ENCODE assay signal across 11 cellular contexts in the genomic region with DNA sequence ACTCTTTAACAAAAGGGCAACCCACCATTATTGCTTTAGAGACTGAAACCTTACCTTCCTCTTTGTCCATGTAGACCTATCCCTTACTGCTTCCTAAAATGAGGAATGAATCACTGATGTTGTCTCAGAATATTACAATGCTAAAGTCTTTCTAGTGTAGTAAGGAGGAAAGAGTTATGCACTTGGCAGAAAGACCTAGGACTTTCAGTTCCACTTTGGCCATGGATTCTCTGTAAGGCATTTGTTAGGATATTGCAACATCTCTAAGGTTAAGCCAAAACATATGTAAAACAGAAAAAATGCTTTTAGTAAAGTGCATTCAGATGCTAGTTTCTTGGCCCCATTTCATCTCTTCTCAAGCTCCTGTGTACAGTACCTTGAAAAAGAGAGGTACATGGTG.
DNase-seq lines count a peak whose midpoint lies in the region; ATAC-seq, FAIRE-seq and TF ChIP-seq lines count a peak whose summit lies in the region.
"Had no signal": no experiment of that assay in that cellular context is flagged by ENCODE, and none has a peak within 500 bp of the region (broad histone marks: within the 10 kb centered on the region; RNA-seq: fewer than 3 reads in every experiment).

No MANE protein-coding gene starts in this region.

- peak; percentile 84 for ATAC-seq in Right ventricle myocardium superior (ENCODE audit: poor library complexity)
- ATAC-seq in HG03520 (IDR thresholded peaks at IDR 0.05; ENCODE audit: unreplicated experiment): no peak
- ATAC-seq in HG03175 (IDR thresholded peaks at IDR 0.05; ENCODE audit: unreplicated experiment): no peak
- ATAC-seq in GM21447 (IDR thresholded peaks at IDR 0.05; ENCODE audit: unreplicated experiment): no peak

- H3K36me3 ChIP-seq in right atrium auricular region (no peaks in the 10 kb centered on the region), bronchial epithelial cell (ENCODE audit: control insufficient read depth, insufficient read depth, low read length) (no peaks in the 10 kb centered on the region), liver (ENCODE audit: control insufficient read depth in 4 of 4, insufficient read depth in 3 of 4, low read depth in 1 of 4, low read length in 3 of 4) (no peaks in the 10 kb centered on the region)
- H3K36me3 ChIP-seq: WERI-Rb-1 had no signal

- intact Hi-C loops in Right ventricle myocardium superior (cut with DNase I): no loop called here

- DNase-seq in Right ventricle myocardium superior (no peak), right atrium auricular region (ENCODE audit: low spot score) (no peak), bronchial epithelial cell (ENCODE audit: low read depth) (peak; percentile 61), NCI-H524 (lab: John Stamatoyannopoulos, UW) (no peak)
- DNase-seq: MM.1S, small intestine, WERI-Rb-1 had no signal

- TF ChIP-seq RAD21 in liver (IDR thresholded peaks at IDR 0.05): no peak

- no peak overlapping the region for H3K9ac ChIP-seq in liver (ENCODE audit: low read depth in 1 of 2, low read length in 2 of 2)

- no peak for FAIRE-seq in bronchial epithelial cell (lab: Jason Lieb, UNC)
- FAIRE-seq: small intestine had no signal

- peaks cover 0 to 20% of the 10 kb centered on the region in 2 donors for H3K4me1 ChIP-seq in right atrium auricular region
- H3K4me1 ChIP-seq in liver (ENCODE audit: control insufficient read depth in 4 of 4, insufficient read depth in 4 of 4, low read length in 3 of 4): peaks cover 5 to 16% (median 8%) of the 10 kb centered on the region in 4 donors

- no peaks in the 10 kb centered on the region for H3K9me3 ChIP-seq in right atrium auricular region
- no peaks in the 10 kb centered on the region for H3K9me3 ChIP-seq in liver (ENCODE audit: control insufficient read depth in 4 of 4, low read length in 3 of 4)

- TF ChIP-seq CTCF in right atrium auricular region (IDR thresholded peaks at IDR 0.05) (no peak), bronchial epithelial cell (IDR thresholded peaks at IDR 0.05; ENCODE audit: insufficient read depth, low read length, severe bottlenecking) (no peak), liver (IDR thresholded peaks at IDR 0.05; ENCODE audit: low read depth, low read length, missing input control) (no peak)

- H3K4me3 ChIP-seq in right atrium auricular region: no peak overlapping the region
- no peak overlapping the region for H3K4me3 ChIP-seq in bronchial epithelial cell (ENCODE audit: low read depth, low read length)
- H3K4me3 ChIP-seq in liver (ENCODE audit: low read depth in 1 of 3, low read length in 3 of 3): no peak overlapping the region

- H3K27me3 ChIP-seq in right atrium auricular region (no peaks in the 10 kb centered on the region), bronchial epithelial cell (ENCODE audit: control insufficient read depth, insufficient read depth, low read length) (no peaks in the 10 kb centered on the region), liver (ENCODE audit: control insufficient read depth in 4 of 4, insufficient read depth in 4 of 4, low read length in 3 of 4) (no peaks in the 10 kb centered on the region)

- H3K27ac ChIP-seq in right atrium auricular region: no peak overlapping the region
- H3K27ac ChIP-seq in liver (ENCODE audit: low read depth in 1 of 2, low read length in 2 of 2): no peak overlapping the region
- H3K27ac ChIP-seq: WERI-Rb-1 had no signal

TF ChIP-seq in liver, 16 proteins besides CTCF, POLR2A, EP300 and RAD21:
- TF ChIP-seq SP1 (IDR thresholded peaks at IDR 0.05) (no peak), YY1 (IDR thresholded peaks at IDR 0.05) (peak; percentile 34), HNF4G (IDR thresholded peaks at IDR 0.05) (no peak), GABPA (IDR thresholded peaks at IDR 0.05 in 1 of 2, conservative IDR thresholded peaks at IDR 0.05 in 1 of 2) (no peak), HNF4A (conservative IDR thresholded peaks at IDR 0.05) (peak in 1 of 2 donors; percentile 26), FOXA2 (IDR thresholded peaks at IDR 0.05) (no peak), NR2F2 (IDR thresholded peaks at IDR 0.05) (no peak), MAX (IDR thresholded peaks at IDR 0.05) (no peak), RXRA (IDR thresholded peaks at IDR 0.05) (peak in 1 of 2 donors; percentile 5)
TF ChIP-seq in liver: peak in this region for 3.
